Comparison of ENCODE assay signal across 8 cellular contexts in genomic region chr19:18470153-18470552, GRCh38. TPM values are rescaled to one million over a fixed set of nuclear protein-coding genes. Genes with fewer than 3 reads are reported as not detected.
DNase-seq lines count a peak whose midpoint lies in the region; ATAC-seq, FAIRE-seq and TF ChIP-seq lines count a peak whose summit lies in the region.

No MANE protein-coding gene starts in this region.

- peak; percentile 51 to 67 for ATAC-seq in natural killer cell treated with Interleukin-12 subunit alpha and Interleukin-12 subunit beta and Interleukin-15 and Interleukin-18, amount 100 ng/mL, for 72 hours
- ATAC-seq in GM21529 (IDR thresholded peaks at IDR 0.05; ENCODE audit: unreplicated experiment) (no peak), GM21528 (IDR thresholded peaks at IDR 0.05; ENCODE audit: low FRiP score, unreplicated experiment) (no peak)

- peaks cover 34 to 56% of the 10 kb centered on the region in 2 donors for H3K4me1 Mint-ChIP-seq in natural killer cell treated with Interleukin-12 subunit alpha and Interleukin-12 subunit beta and Interleukin-15 and Interleukin-18, amount 100 ng/mL, for 72 hours (ENCODE audit: low read depth in 2 of 2)

- H3K9ac ChIP-seq in mammary epithelial cell (ENCODE audit: insufficient read depth, low read length), result no peak overlapping the region

- H3K4me3 ChIP-seq in mammary epithelial cell (replicated peaks in 1 of 3; ENCODE audit: insufficient read depth in 1 of 3, low read depth in 2 of 3, low read length in 3 of 3), result no peak overlapping the region

- no peaks in the 10 kb centered on the region for H3K9me3 ChIP-seq in mammary epithelial cell (replicated peaks; ENCODE audit: insufficient read depth, low read length)

- intact Hi-C loops in mammary epithelial cell (cut with micrococcal nuclease), result loop anchor here (2.0 kb wide), 1 partner anchor 119 kb away; the partner anchor contains the start of gene REX1BD

- peak; percentile 22 to 60 for TF ChIP-seq CTCF in mammary epithelial cell (conservative IDR thresholded peaks at IDR 0.05 in 1 of 2, IDR thresholded peaks at IDR 0.05 in 1 of 2; ENCODE audit: extremely low read depth in 1 of 2, insufficient read depth in 1 of 2, low read depth in 1 of 2, low read length in 2 of 2)

- H4K20me1 ChIP-seq in mammary epithelial cell (ENCODE audit: insufficient read depth, low read length), result no peaks in the 10 kb centered on the region

- H3K4me2 ChIP-seq in mammary epithelial cell (ENCODE audit: insufficient read depth, low read depth, low read length), result no peak overlapping the region

- H3K36me3 ChIP-seq in mammary epithelial cell (ENCODE audit: insufficient read depth, low read length), result no peaks in the 10 kb centered on the region

- peak; percentile 90 for FAIRE-seq in HTR-8/SVneo (lab: Jason Lieb, UNC)

- DNase-seq in D341Med (ENCODE audit: low spot score) (peak; percentile 67), HTR-8/SVneo (ENCODE audit: insufficient read length, low spot score) (peak; percentile 48), mammary epithelial cell (no peak), NCI-H345 (lab: John Stamatoyannopoulos, UW) (no peak), GF-D8 (lab: John Stamatoyannopoulos, UW) (no peak)
- DNase-seq in natural killer cell treated with Interleukin-12 subunit alpha and Interleukin-12 subunit beta and Interleukin-15 and Interleukin-18, amount 100 ng/mL, for 72 hours (ENCODE audit: low spot score), result no peak

- no peaks in the 10 kb centered on the region for H3K27me3 ChIP-seq in mammary epithelial cell (ENCODE audit: insufficient read depth, low read length)

- WGBS in mammary epithelial cell (ENCODE audit: low coverage, missing lambda C conversion rate), result 72% methylated on average over 2 of the region's 5 CpGs

- H3K27ac Mint-ChIP-seq in natural killer cell treated with Interleukin-12 subunit alpha and Interleukin-12 subunit beta and Interleukin-15 and Interleukin-18, amount 100 ng/mL, for 72 hours, result peak overlapping the region; percentile 10 to 79

- CTCF ChIA-PET in mammary epithelial cell (lab: Charles Lee; ENCODE audit: low non-redundant PET), result interaction anchor here (0.6 kb wide), 1 partner anchor 378 kb away, joined by 4 read pairs; no protein-coding TSS in a partner anchor

- no peaks in the 10 kb centered on the region for H3K9me3 Mint-ChIP-seq in natural killer cell treated with Interleukin-12 subunit alpha and Interleukin-12 subunit beta and Interleukin-15 and Interleukin-18, amount 100 ng/mL, for 72 hours

- peaks cover 2% of the 10 kb centered on the region for H3K36me3 Mint-ChIP-seq in natural killer cell treated with Interleukin-12 subunit alpha and Interleukin-12 subunit beta and Interleukin-15 and Interleukin-18, amount 100 ng/mL, for 72 hours

- no peak overlapping the region for H3K4me3 Mint-ChIP-seq in natural killer cell treated with Interleukin-12 subunit alpha and Interleukin-12 subunit beta and Interleukin-15 and Interleukin-18, amount 100 ng/mL, for 72 hours

- no peak overlapping the region for H2AFZ ChIP-seq in mammary epithelial cell (ENCODE audit: low read depth, low read length)

- H3K4me1 ChIP-seq in mammary epithelial cell (ENCODE audit: insufficient read depth, low read length), result peaks cover 7% of the 10 kb centered on the region

- dilution Hi-C loops in mammary epithelial cell (cut with HindIII; ENCODE audit: low sequenced_read_pairs), result no loop called here

- in situ Hi-C loops in mammary epithelial cell (cut with MboI; ENCODE audit: low sequenced_read_pairs in 2 of 2), result loop anchor here in 1 of 2 donors (25.0 kb wide), 1 partner anchor 217 kb away; the partner anchor contains the start of gene CRTC1

- H3K27me3 Mint-ChIP-seq in natural killer cell treated with Interleukin-12 subunit alpha and Interleukin-12 subunit beta and Interleukin-15 and Interleukin-18, amount 100 ng/mL, for 72 hours, result no peaks in the 10 kb centered on the region

- H3K27ac ChIP-seq in mammary epithelial cell (ENCODE audit: insufficient read depth, low read depth, low read length), result no peak overlapping the region

- BruUV-seq in mammary epithelial cell (replicated peaks; lab: Mats Ljungman, UMichigan), result no TSS peak

- peaks cover 79% of the 10 kb centered on the region for H3K79me2 ChIP-seq in mammary epithelial cell (ENCODE audit: insufficient read depth, low read length)

RNA-seq across cellular contexts. Expression of gene ISYNA1, which starts 32.2 kb away (rescaled TPM):
- total RNA-seq in mammary epithelial cell, result 10 to 100 TPM; 13.0 to 26.3 TPM
- 14.9 TPM for polyA plus RNA-seq in mammary epithelial cell
- 10.4 TPM for polyA minus RNA-seq in mammary epithelial cell
- 10 to 100 TPM; 19.0 to 25.6 TPM for total RNA-seq in natural killer cell treated with Interleukin-12 subunit alpha and Interleukin-12 subunit beta and Interleukin-15 and Interleukin-18, amount 100 ng/mL, for 72 hours

RNA-seq across cellular contexts. Expression of gene SSBP4, which starts 51.0 kb away (rescaled TPM):
- 10 to 100 TPM; 34.0 to 41.0 TPM for total RNA-seq in mammary epithelial cell
- polyA plus RNA-seq in mammary epithelial cell, result 14.3 TPM
- 1.7 TPM for polyA minus RNA-seq in mammary epithelial cell
- 100 to 1,000 TPM; 112 to 271 TPM for total RNA-seq in natural killer cell treated with Interleukin-12 subunit alpha and Interleukin-12 subunit beta and Interleukin-15 and Interleukin-18, amount 100 ng/mL, for 72 hours

RNA-seq across cellular contexts. Expression of gene ELL, which starts 51.7 kb away (rescaled TPM):
- 10 to 100 TPM; 17.3 to 27.7 TPM for total RNA-seq in mammary epithelial cell
- polyA plus RNA-seq in mammary epithelial cell, result 9.5 TPM
- polyA minus RNA-seq in mammary epithelial cell, result 10.9 TPM
- total RNA-seq in natural killer cell treated with Interleukin-12 subunit alpha and Interleukin-12 subunit beta and Interleukin-15 and Interleukin-18, amount 100 ng/mL, for 72 hours, result 10 to 100 TPM; 52.3 to 75.2 TPM

Comparison
In these comparisons a context has a peak if more than half of its experiments do, and no peak if none do; other contexts are left out.
1. DNase-seq: peak in D341Med (single experiment) and HTR-8/SVneo (single experiment); none in mammary epithelial cell (single experiment), natural killer cell treated with Interleukin-12 subunit alpha and Interleukin-12 subunit beta and Interleukin-15 and Interleukin-18, amount 100 ng/mL, for 72 hours (single experiment), NCI-H345 (single experiment) and GF-D8 (single experiment).
2. ATAC-seq: peak in natural killer cell treated with Interleukin-12 subunit alpha and Interleukin-12 subunit beta and Interleukin-15 and Interleukin-18, amount 100 ng/mL, for 72 hours (2 of 2); none in GM21529 (single experiment) and GM21528 (single experiment).